ENCODE assay signal across 13 cellular contexts in genomic region chr1:113793878-113794834, GRCh38. TPM values are rescaled to one million over a fixed set of nuclear protein-coding genes. Genes with fewer than 3 reads are reported as not detected.
DNase-seq lines count a peak whose midpoint lies in the region; ATAC-seq, FAIRE-seq and TF ChIP-seq lines count a peak whose summit lies in the region.
"Had no signal": no experiment of that assay in that cellular context is flagged by ENCODE, and none has a peak within 500 bp of the region (broad histone marks: within the 10 kb centered on the region; RNA-seq: fewer than 3 reads in every experiment).

No MANE protein-coding gene starts in this region.

- no peaks in the 10 kb centered on the region for H3K9me3 Mint-ChIP-seq in activated naive CD8-positive, alpha-beta T cell treated with anti-CD3 and anti-CD28 coated beads, Interleukin-2, amount 50 U/mL, for 24 hours
- H3K9me3 Mint-ChIP-seq in naive thymus-derived CD8-positive, alpha-beta T cell = no peaks in the 10 kb centered on the region
- H3K9me3 Mint-ChIP-seq: memory B cell had no signal

- no peaks in the 10 kb centered on the region for H3K27me3 Mint-ChIP-seq in activated naive CD8-positive, alpha-beta T cell treated with anti-CD3 and anti-CD28 coated beads, Interleukin-2, amount 50 U/mL, for 24 hours
- H3K27me3 Mint-ChIP-seq in naive thymus-derived CD8-positive, alpha-beta T cell = no peaks in the 10 kb centered on the region
- H3K27me3 Mint-ChIP-seq: memory B cell had no signal

- H3K4me1 ChIP-seq in osteoblast (ENCODE audit: insufficient read depth, low read length) = no peaks in the 10 kb centered on the region

- no peak overlapping the region for H3K4me3 Mint-ChIP-seq in activated naive CD8-positive, alpha-beta T cell treated with anti-CD3 and anti-CD28 coated beads, Interleukin-2, amount 50 U/mL, for 24 hours
- no peak overlapping the region for H3K4me3 Mint-ChIP-seq in naive thymus-derived CD8-positive, alpha-beta T cell
- H3K4me3 Mint-ChIP-seq: memory B cell had no signal

- no peaks in the 10 kb centered on the region for H3K27me3 ChIP-seq in osteoblast (ENCODE audit: insufficient read depth, low read length)
- H3K27me3 ChIP-seq: gastrocnemius medialis had no signal

- H3K27ac Mint-ChIP-seq in activated naive CD8-positive, alpha-beta T cell treated with anti-CD3 and anti-CD28 coated beads, Interleukin-2, amount 50 U/mL, for 24 hours = no peak overlapping the region
- peak overlapping the region in 9 of 10 donors; percentile 14 to 88 (median 70) for H3K27ac Mint-ChIP-seq in naive thymus-derived CD8-positive, alpha-beta T cell
- H3K27ac Mint-ChIP-seq: memory B cell had no signal

- TF ChIP-seq POLR2A in GM12892 (IDR thresholded peaks at IDR 0.05; ENCODE audit: low read depth, low read length) = no peak

- H3K36me3 Mint-ChIP-seq in activated naive CD8-positive, alpha-beta T cell treated with anti-CD3 and anti-CD28 coated beads, Interleukin-2, amount 50 U/mL, for 24 hours (ENCODE audit: low read depth) = peaks cover 42% of the 10 kb centered on the region
- H3K36me3 Mint-ChIP-seq in naive thymus-derived CD8-positive, alpha-beta T cell = peaks cover 18 to 64% (median 33%) of the 10 kb centered on the region in 3 donors

- H3K36me3 ChIP-seq in osteoblast (ENCODE audit: insufficient read depth, low read length) = peaks cover 12% of the 10 kb centered on the region
- H3K36me3 ChIP-seq: gastrocnemius medialis had no signal

- H3K4me1 Mint-ChIP-seq in activated naive CD8-positive, alpha-beta T cell treated with anti-CD3 and anti-CD28 coated beads, Interleukin-2, amount 50 U/mL, for 24 hours = peaks cover 54% of the 10 kb centered on the region
- H3K4me1 Mint-ChIP-seq in naive thymus-derived CD8-positive, alpha-beta T cell = peaks cover 35 to 71% (median 61%) of the 10 kb centered on the region in 4 donors

- POLR2A ChIA-PET in naive thymus-derived CD8-positive, alpha-beta T cell (lab: Charles Lee) = interaction anchor here (0.6 to 0.7 kb wide), 3 partner anchors 30 to 97 kb away, joined by 3 to 5 read pairs (median 3); no protein-coding TSS in a partner anchor
- POLR2A ChIA-PET in HEK293T (lab: Yijun Ruan, JAX) = no interaction called here

- no peak overlapping the region for H3K4me2 ChIP-seq in osteoblast (ENCODE audit: insufficient read depth, low read length)

- no peaks in the 10 kb centered on the region for H3K9me3 ChIP-seq in osteoblast (ENCODE audit: low read depth, low read length)
- H3K9me3 ChIP-seq: gastrocnemius medialis, psoas muscle had no signal

- peaks cover 42% of the 10 kb centered on the region for H3K79me2 ChIP-seq in osteoblast (ENCODE audit: insufficient read depth, low read length)

- CTCF ChIA-PET in HEK293T (lab: Yijun Ruan, JAX) = no interaction called here

- no peak overlapping the region for H3K4me3 ChIP-seq in osteoblast (ENCODE audit: insufficient read depth, low read length)
- H3K4me3 ChIP-seq: gastrocnemius medialis, psoas muscle had no signal

- peak; percentile 33 for FAIRE-seq in GM12892 (lab: Jason Lieb, UNC)

- ATAC-seq in GM19468 (IDR thresholded peaks at IDR 0.05; ENCODE audit: extremely low read depth, unreplicated experiment) = peak; percentile 19
- ATAC-seq in activated naive CD8-positive, alpha-beta T cell treated with anti-CD3 and anti-CD28 coated beads, Interleukin-2, amount 50 U/mL, for 24 hours = peak; percentile 36
- ATAC-seq in naive thymus-derived CD8-positive, alpha-beta T cell = no peak
- ATAC-seq: gastrocnemius medialis had no signal

- DNase-seq in GM12892 (ENCODE audit: insufficient read length) (no peak), T1000 (lab: John Stamatoyannopoulos, UW) (no peak), HEK293T (ENCODE audit: extremely low spot score) (no peak), osteoblast (ENCODE audit: insufficient read length, low spot score, missing footprints) (no peak)
- no peak for DNase-seq in activated naive CD8-positive, alpha-beta T cell treated with anti-CD3 and anti-CD28 coated beads, Interleukin-2, amount 50 U/mL, for 24 hours
- DNase-seq in naive thymus-derived CD8-positive, alpha-beta T cell = no peak
- DNase-seq: aorta; gastrocnemius medialis; NCI-H1092 treated with DMSO at 0.1 percent for 48 hours; psoas muscle; stimulated activated CD4-positive, alpha-beta T cell treated with anti-CD3 and anti-CD28 coated beads, Interleukin-4, amount 100 ng/mL, for 24 hours had no signal

- no peak for TF ChIP-seq CTCF in osteoblast (IDR thresholded peaks at IDR 0.05; ENCODE audit: extremely low read depth, low read depth, low read length)

- H3K27ac ChIP-seq in osteoblast (ENCODE audit: low read depth, low read length) = no peak overlapping the region
- H3K27ac ChIP-seq: gastrocnemius medialis, psoas muscle had no signal

- H4K20me1 ChIP-seq in osteoblast (ENCODE audit: insufficient read depth, low read length) = no peaks in the 10 kb centered on the region

- no peak overlapping the region for H2AFZ ChIP-seq in osteoblast (ENCODE audit: low read length)

TF ChIP-seq in HEK293T, 16 proteins besides CTCF, POLR2A, EP300 and RAD21:
- no peak for TF ChIP-seq ZNF384 (IDR thresholded peaks at IDR 0.05)

RNA-seq across cellular contexts. Expression of gene RSBN1, which starts 18.1 kb away (rescaled TPM):
- 15.2 TPM for polyA plus RNA-seq in GM12892 (2012; ENCODE audit: missing spikeins)
- total RNA-seq in naive thymus-derived CD8-positive, alpha-beta T cell = 10 to 100 TPM; 53.6 to 56.3 TPM
- polyA plus RNA-seq in naive thymus-derived CD8-positive, alpha-beta T cell = 10 to 100 TPM; 34.8 to 39.1 (median 37.5) TPM
- total RNA-seq in osteoblast = 14.5 and 15.3 TPM in 2 replicates

RNA-seq across cellular contexts. Expression of gene PHTF1, which starts 34.9 kb away (rescaled TPM):
- 16.9 TPM for polyA plus RNA-seq in GM12892 (2012; ENCODE audit: missing spikeins)
- total RNA-seq in naive thymus-derived CD8-positive, alpha-beta T cell = 1 to 10 TPM; 7.7 to 9.9 TPM
- 1 to 10 TPM; 1.9 to 4.3 (median 3.1) TPM for polyA plus RNA-seq in naive thymus-derived CD8-positive, alpha-beta T cell
- 41.6 and 42.4 TPM in 2 replicates for total RNA-seq in osteoblast

Comparison
In these comparisons a context has a peak if more than half of its experiments do, and no peak if none do; other contexts are left out.
1. ATAC-seq: peak in GM19468 (single experiment) and activated naive CD8-positive, alpha-beta T cell treated with anti-CD3 and anti-CD28 coated beads, Interleukin-2, amount 50 U/mL, for 24 hours (single experiment); none in naive thymus-derived CD8-positive, alpha-beta T cell (0 of 2).